Comparison of ENCODE assay signal across 9 cellular contexts in genomic region chr6:116352515-116353471, GRCh38. TPM values are rescaled to one million over a fixed set of nuclear protein-coding genes. Genes with fewer than 3 reads are reported as not detected.
DNase-seq lines count a peak whose midpoint lies in the region; ATAC-seq and TF ChIP-seq lines count a peak whose summit lies in the region.
"Had no signal": no experiment of that assay in that cellular context is flagged by ENCODE, and none has a peak within 500 bp of the region (broad histone marks: within the 10 kb centered on the region; RNA-seq: fewer than 3 reads in every experiment).

No MANE protein-coding gene starts in this region.

- H3K4me3 ChIP-seq in breast epithelium, result no peak overlapping the region
- no peak overlapping the region for H3K4me3 ChIP-seq in psoas muscle
- H3K4me3 ChIP-seq: dorsolateral prefrontal cortex had no signal

- H3K36me3 Mint-ChIP-seq in CD4-positive, alpha-beta T cell (ENCODE audit: low read depth), result no peaks in the 10 kb centered on the region

- H3K4me3 Mint-ChIP-seq in CD4-positive, alpha-beta T cell, result no peak overlapping the region

- H3K4me1 ChIP-seq in breast epithelium, result peaks cover 0 to 4% of the 10 kb centered on the region in 2 donors
- no peaks in the 10 kb centered on the region for H3K4me1 ChIP-seq in psoas muscle

- H3K36me3 ChIP-seq in breast epithelium (no peaks in the 10 kb centered on the region), psoas muscle (ENCODE audit: insufficient read depth in 1 of 2, low read depth in 1 of 2) (no peaks in the 10 kb centered on the region)

- 58 to 67% (median 61%) methylated on average over 3 of the region's 3 CpGs for WGBS in psoas muscle, 3 donors

- peak; percentile 88 for ATAC-seq in GM18511 (IDR thresholded peaks at IDR 0.05; ENCODE audit: unreplicated experiment)
- ATAC-seq in HG02852 (IDR thresholded peaks at IDR 0.05; ENCODE audit: unreplicated experiment), result peak; percentile 50
- ATAC-seq in psoas muscle, result peak in 3 of 4 donors; percentile 46 to 79 (median 57)
- ATAC-seq in CD4-positive, alpha-beta T cell (ENCODE audit: poor library complexity), result no peak

- H3K27ac ChIP-seq in breast epithelium (peak overlapping the region; percentile 26 to 74), psoas muscle (no peak overlapping the region)
- H3K27ac ChIP-seq in CD4-positive, alpha-beta T cell (ENCODE audit: low read depth, low read length), result no peak overlapping the region

- H3K27ac Mint-ChIP-seq in CD4-positive, alpha-beta T cell, result no peak overlapping the region

- H3K4me1 Mint-ChIP-seq in CD4-positive, alpha-beta T cell (ENCODE audit: low read depth), result no peaks in the 10 kb centered on the region

- CTCF ChIA-PET in CD4-positive, alpha-beta T cell (lab: Charles Lee), result interaction anchor here (0.9 kb wide), 1 partner anchor 30 kb away, joined by 3 read pairs; no protein-coding TSS in a partner anchor

- intact Hi-C loops in breast epithelium (cut with DNase I; ENCODE audit: low total_unique reads), result no loop called here
- intact Hi-C loops in psoas muscle (cut with DNase I), result no loop called here
- intact Hi-C loops in CD4-positive, alpha-beta T cell (cut with DNase I, micrococcal nuclease), result no loop called here

- POLR2A ChIA-PET in CD4-positive, alpha-beta T cell (lab: Charles Lee), result interaction anchor here (0.7 kb wide), 1 partner anchor 14 kb away, joined by 3 read pairs; no protein-coding TSS in a partner anchor

- DNase-seq in breast epithelium (ENCODE audit: low spot score in 2 of 2) (no peak), psoas muscle (no peak), HuH-7.5 (ENCODE audit: low spot score) (no peak), DMS153 treated with DMSO at 0.1 percent for 48 hours (lab: John Stamatoyannopoulos, UW; ENCODE audit: unreplicated experiment) (no peak), T-helper 9 cell (no peak)
- DNase-seq in CD4-positive, alpha-beta T cell, result no peak
- DNase-seq: dorsolateral prefrontal cortex had no signal

- H3K9me3 Mint-ChIP-seq in CD4-positive, alpha-beta T cell, result no peaks in the 10 kb centered on the region

- no peaks in the 10 kb centered on the region for H3K27me3 Mint-ChIP-seq in CD4-positive, alpha-beta T cell

- no peak for TF ChIP-seq POLR2A in breast epithelium (IDR thresholded peaks at IDR 0.05)

- H3K27me3 ChIP-seq in breast epithelium (no peaks in the 10 kb centered on the region), psoas muscle (ENCODE audit: insufficient read depth in 3 of 3, low read length in 2 of 3) (no peaks in the 10 kb centered on the region)
- H3K27me3 ChIP-seq in CD4-positive, alpha-beta T cell (ENCODE audit: control insufficient read depth, insufficient read depth, low read length), result no peaks in the 10 kb centered on the region
- H3K27me3 ChIP-seq: dorsolateral prefrontal cortex had no signal

- TF ChIP-seq CTCF in breast epithelium (IDR thresholded peaks at IDR 0.05) (no peak), psoas muscle (IDR thresholded peaks at IDR 0.05) (no peak)
- TF ChIP-seq CTCF in CD4-positive, alpha-beta T cell (IDR thresholded peaks at IDR 0.05), result no peak

- no peaks in the 10 kb centered on the region for H3K9me3 ChIP-seq in breast epithelium
- H3K9me3 ChIP-seq in psoas muscle, result no peaks in the 10 kb centered on the region
- H3K9me3 ChIP-seq in CD4-positive, alpha-beta T cell (ENCODE audit: control insufficient read depth, low read length), result no peaks in the 10 kb centered on the region

RNA-seq across cellular contexts. Expression of gene DSE, which starts 18.0 kb away (rescaled TPM):
- total RNA-seq in breast epithelium, result 100 to 1,000 TPM in 1 of 3 donors, 10 to 100 TPM in 2; 40.6 to 133 (median 50.9) TPM
- 10 to 100 TPM in 3 of 4 donors, 1 to 10 TPM in 1; 9.6 to 26.7 (median 12.1) TPM for total RNA-seq in psoas muscle
- 1 to 10 TPM; 2.3 to 5.2 (median 3.2) TPM for polyA plus RNA-seq in psoas muscle
- 1 to 10 TPM; 7.5 to 8.0 TPM for total RNA-seq in CD4-positive, alpha-beta T cell

Comparison
In these comparisons a context has a peak if more than half of its experiments do, and no peak if none do; other contexts are left out.
1. H3K27ac ChIP-seq: peak in breast epithelium (2 of 2); none in psoas muscle (single experiment) and CD4-positive, alpha-beta T cell (single experiment).